In the genomic region with DNA sequence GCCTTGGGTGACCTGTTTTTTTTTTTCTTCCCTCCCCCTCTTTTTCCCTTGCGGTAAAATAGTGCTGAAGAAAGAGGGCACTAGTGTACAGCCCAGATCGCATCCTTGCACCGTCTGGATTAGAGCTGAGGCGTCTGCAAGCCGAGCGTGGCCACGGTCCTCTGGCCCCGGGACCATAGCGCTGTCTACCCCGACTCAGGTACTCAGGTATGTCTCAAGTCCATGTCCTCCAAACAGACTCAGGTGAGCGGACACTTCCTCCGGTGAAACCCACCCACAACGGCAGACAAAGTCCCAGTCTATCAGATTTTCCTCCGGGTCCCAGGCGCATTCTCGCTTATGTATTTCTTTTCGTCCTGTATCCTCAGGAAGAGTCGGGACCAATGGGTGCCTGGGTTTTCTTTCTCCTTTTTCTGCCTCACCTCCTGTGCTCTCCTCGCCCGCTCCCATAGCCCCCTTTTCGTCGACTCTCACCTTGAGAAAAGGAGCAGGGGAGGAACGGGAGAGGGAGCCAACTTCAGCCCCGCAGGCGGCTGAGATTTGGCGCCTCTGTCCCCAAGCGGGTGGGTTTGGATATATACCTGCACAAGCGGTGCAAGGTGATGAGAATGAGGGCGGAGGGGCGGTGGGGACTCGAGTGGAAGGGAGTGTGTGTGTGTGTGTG, we compare ENCODE assay signal across 10 cellular contexts. TPM values are rescaled to one million over a fixed set of nuclear protein-coding genes. Genes with fewer than 3 reads are reported as not detected.
DNase-seq lines count a peak whose midpoint lies in the region; ATAC-seq and TF ChIP-seq lines count a peak whose summit lies in the region.
"Had no signal": no experiment of that assay in that cellular context is flagged by ENCODE, and none has a peak within 500 bp of the region (broad histone marks: within the 10 kb centered on the region; RNA-seq: fewer than 3 reads in every experiment).

No MANE protein-coding gene starts in this region.

- dilution Hi-C loops in mammary epithelial cell (cut with HindIII; ENCODE audit: low sequenced_read_pairs), result no loop called here

- BruUV-seq in PC-9 (replicated peaks; lab: Mats Ljungman, UMichigan) (no TSS peak), mammary epithelial cell (replicated peaks; lab: Mats Ljungman, UMichigan) (no TSS peak)

- peaks cover 10 to 23% (median 16%) of the 10 kb centered on the region in 3 donors for H3K27me3 Mint-ChIP-seq in immature natural killer cell (ENCODE audit: low read depth in 3 of 3)

- H3K9ac ChIP-seq in neural cell (ENCODE audit: low read length) (peak overlapping the region; percentile 55), mammary epithelial cell (ENCODE audit: insufficient read depth, low read length) (no peak overlapping the region)

- H3K4me2 ChIP-seq in neural cell (ENCODE audit: low read length) (peak overlapping the region; percentile 93), PC-9 (no peak overlapping the region), mammary epithelial cell (ENCODE audit: insufficient read depth, low read depth, low read length) (no peak overlapping the region)

- CTCF ChIA-PET in PC-9 (lab: Charles Lee) (no interaction called here), mammary epithelial cell (lab: Charles Lee; ENCODE audit: low non-redundant PET) (no interaction called here)

- peak; percentile 9 for ATAC-seq in GM19395 (IDR thresholded peaks at IDR 0.05; ENCODE audit: unreplicated experiment)

- TF ChIP-seq CTCF in neural cell (IDR thresholded peaks at IDR 0.05; ENCODE audit: poor library complexity, severe bottlenecking) (peak; percentile 86), PC-9 (conservative IDR thresholded peaks at IDR 0.05) (no peak), mammary epithelial cell (conservative IDR thresholded peaks at IDR 0.05 in 1 of 2, IDR thresholded peaks at IDR 0.05 in 1 of 2; ENCODE audit: extremely low read depth in 1 of 2, insufficient read depth in 1 of 2, low read depth in 1 of 2, low read length in 2 of 2) (no peak)

- H3K9me3 ChIP-seq in ectodermal cell (ENCODE audit: control insufficient read depth, low read length), result no peaks in the 10 kb centered on the region
- no peaks in the 10 kb centered on the region for H3K9me3 ChIP-seq in neural cell (ENCODE audit: low read length)
- no peaks in the 10 kb centered on the region for H3K9me3 ChIP-seq in PC-9 (ENCODE audit: insufficient read depth, low read depth)
- H3K9me3 ChIP-seq in mammary epithelial cell (replicated peaks; ENCODE audit: insufficient read depth, low read length), result no peaks in the 10 kb centered on the region

- H3F3A ChIP-seq in neural cell (ENCODE audit: insufficient read depth, low read length, poor library complexity, severe bottlenecking), result no peaks in the 10 kb centered on the region
- no peaks in the 10 kb centered on the region for H3F3A ChIP-seq in PC-9 (ENCODE audit: insufficient read depth, low read depth)

- peaks cover 2 to 32% (median 7%) of the 10 kb centered on the region in 6 donors for H3K9me3 Mint-ChIP-seq in immature natural killer cell

- POLR2A ChIA-PET in PC-9 (lab: Charles Lee; ENCODE audit: unreplicated experiment), result no interaction called here

- peaks cover 0 to 3% (median 0%) of the 10 kb centered on the region in 3 donors for H3K36me3 Mint-ChIP-seq in immature natural killer cell

- no peaks in the 10 kb centered on the region for H3K4me1 Mint-ChIP-seq in immature natural killer cell

- 7 to 9% methylated on average over 31 of the region's 31 CpGs for WGBS in ectodermal cell, 2 experiments
- whole genome bisulfite sequencing in mammary epithelial cell (ENCODE audit: low coverage, missing lambda C conversion rate), result 0% methylated on average over 14 of the region's 31 CpGs

- intact Hi-C loops in PC-9 (cut with micrococcal nuclease; ENCODE audit: unreplicated experiment) (no loop called here), mammary epithelial cell (cut with micrococcal nuclease) (loop anchor here (2.0 kb wide), 1 partner anchor 61 kb away; no protein-coding TSS in a partner anchor)

- no peaks in the 10 kb centered on the region for H4K20me1 ChIP-seq in neural cell (ENCODE audit: insufficient read depth)
- no peaks in the 10 kb centered on the region for H4K20me1 ChIP-seq in PC-9 (ENCODE audit: insufficient read depth)
- H4K20me1 ChIP-seq in mammary epithelial cell (ENCODE audit: insufficient read depth, low read length), result peaks cover 2% of the 10 kb centered on the region

- no peak overlapping the region for H3K27ac Mint-ChIP-seq in immature natural killer cell

- H3K4me3 ChIP-seq in ectodermal cell (ENCODE audit: insufficient read depth, low read depth, low read length), result peak overlapping the region; percentile 30
- peak overlapping the region; percentile 72 for H3K4me3 ChIP-seq in neural cell (ENCODE audit: low read length)
- no peak overlapping the region for H3K4me3 ChIP-seq in PC-9
- H3K4me3 ChIP-seq in mammary epithelial cell (replicated peaks in 1 of 3; ENCODE audit: insufficient read depth in 1 of 3, low read depth in 2 of 3, low read length in 3 of 3), result no peak overlapping the region

- H3K4me1 ChIP-seq in ectodermal cell (ENCODE audit: control insufficient read depth, insufficient read depth, low read length) (peaks cover 13% of the 10 kb centered on the region), PC-9 (replicated peaks; ENCODE audit: insufficient read depth) (no peaks in the 10 kb centered on the region), mammary epithelial cell (ENCODE audit: insufficient read depth, low read length) (no peaks in the 10 kb centered on the region)

- H3K9me2 ChIP-seq in neural cell (ENCODE audit: insufficient read depth, low read length), result no peaks in the 10 kb centered on the region
- no peaks in the 10 kb centered on the region for H3K9me2 ChIP-seq in PC-9 (ENCODE audit: insufficient read depth)

- in situ Hi-C loops in mammary epithelial cell (cut with MboI; ENCODE audit: low sequenced_read_pairs in 2 of 2), result loop anchor here in 1 of 2 donors (25.0 kb wide), 1 partner anchor 660 kb away; no protein-coding TSS in a partner anchor

- H2AFZ ChIP-seq in neural cell (ENCODE audit: low read depth, low read length) (peak overlapping the region; percentile 71), PC-9 (no peak overlapping the region), mammary epithelial cell (ENCODE audit: low read depth, low read length) (no peak overlapping the region)

- H3K27ac ChIP-seq in ectodermal cell (ENCODE audit: insufficient read depth, low read depth, low read length, poor library complexity, severe bottlenecking), result no peak overlapping the region
- H3K27ac ChIP-seq in neural cell (ENCODE audit: low read length), result no peak overlapping the region
- no peak overlapping the region for H3K27ac ChIP-seq in PC-9
- H3K27ac ChIP-seq in mammary epithelial cell (ENCODE audit: insufficient read depth, low read depth, low read length), result no peak overlapping the region

- no peaks in the 10 kb centered on the region for H3K36me3 ChIP-seq in ectodermal cell (ENCODE audit: control insufficient read depth, insufficient read depth, low read length)
- no peaks in the 10 kb centered on the region for H3K36me3 ChIP-seq in neural cell (ENCODE audit: insufficient read depth, low read length)
- H3K36me3 ChIP-seq in PC-9 (ENCODE audit: low read depth), result no peaks in the 10 kb centered on the region
- H3K36me3 ChIP-seq in mammary epithelial cell (ENCODE audit: insufficient read depth, low read length), result no peaks in the 10 kb centered on the region

- no peak overlapping the region for H3K4me3 Mint-ChIP-seq in immature natural killer cell

- peak; percentile 86 for TF ChIP-seq RAD21 in neural cell (conservative IDR thresholded peaks at IDR 0.05)

- H3K79me2 ChIP-seq in neural cell (replicated peaks; ENCODE audit: insufficient read depth, low read length), result no peaks in the 10 kb centered on the region
- no peaks in the 10 kb centered on the region for H3K79me2 ChIP-seq in PC-9 (ENCODE audit: low read depth)
- no peaks in the 10 kb centered on the region for H3K79me2 ChIP-seq in mammary epithelial cell (ENCODE audit: insufficient read depth, low read length)

- peaks cover 48% of the 10 kb centered on the region for H3K27me3 ChIP-seq in ectodermal cell (ENCODE audit: control insufficient read depth, insufficient read depth, low read length, poor library complexity, severe bottlenecking)
- H3K27me3 ChIP-seq in neural cell (ENCODE audit: insufficient read depth, low read depth, low read length), result peaks cover 44% of the 10 kb centered on the region
- H3K27me3 ChIP-seq in PC-9 (ENCODE audit: insufficient read depth, low read depth), result peaks cover 22% of the 10 kb centered on the region; the same call in 1 of the 2 replicates
- peaks cover 24% of the 10 kb centered on the region for H3K27me3 ChIP-seq in mammary epithelial cell (ENCODE audit: insufficient read depth, low read length)

- DNase-seq in NCI-H1105 treated with DMSO at 0.1 percent for 48 hours (lab: John Stamatoyannopoulos, UW), result peak; percentile 58
- no peak for DNase-seq in immature natural killer cell
- DNase-seq in PC-9, result no peak
- DNase-seq in mammary epithelial cell, result no peak
- no peak for DNase-seq in foreskin melanocyte
- DNase-seq: NCI-H1436 treated with DMSO at 0.1 percent for 48 hours, SW 1271 had no signal

- no peak for TF ChIP-seq EP300 in neural cell (conservative IDR thresholded peaks at IDR 0.05; ENCODE audit: poor library complexity, severe bottlenecking)

TF ChIP-seq in neural cell, 6 proteins besides CTCF, POLR2A, EP300 and RAD21 (continues in another document):
- TF ChIP-seq SMC3 (conservative IDR thresholded peaks at IDR 0.05; ENCODE audit: poor library complexity) (peak; percentile 79), TAF1 (IDR thresholded peaks at IDR 0.05; ENCODE audit: low read depth) (no peak)

RNA-seq across cellular contexts. Expression of a gene that starts 1.1 kb away (rescaled TPM):
- 1.0 TPM for polyA plus RNA-seq in ectodermal cell (2013, experiment 1 of 4)
- polyA plus RNA-seq in ectodermal cell (2013, experiment 2 of 4), result 1.0 TPM
- polyA plus RNA-seq in ectodermal cell (2013, experiment 3 of 4), result 0.85 TPM
- polyA plus RNA-seq in ectodermal cell (2013, experiment 4 of 4), result 0.81 TPM
- polyA plus RNA-seq in neural cell (2.8 and 2.9 TPM in 2 replicates), immature natural killer cell (under 1 TPM in 1 of 3 donors, not detected in 2; 0.02 TPM), mammary epithelial cell (not detected)
- polyA minus RNA-seq in neural cell (8.5 and 10.9 TPM in 2 replicates), mammary epithelial cell (not detected)
- total RNA-seq in PC-9 (2021) (0.26 TPM in 1 of 2 replicates, not detected in the other), mammary epithelial cell (not detected)

Comparison
In these comparisons a context has a peak if more than half of its experiments do, and no peak if none do; other contexts are left out.
1. H3K4me3 ChIP-seq: peak in ectodermal cell (single experiment) and neural cell (single experiment); none in PC-9 (single experiment) and mammary epithelial cell (0 of 3).